In the genomic region with DNA sequence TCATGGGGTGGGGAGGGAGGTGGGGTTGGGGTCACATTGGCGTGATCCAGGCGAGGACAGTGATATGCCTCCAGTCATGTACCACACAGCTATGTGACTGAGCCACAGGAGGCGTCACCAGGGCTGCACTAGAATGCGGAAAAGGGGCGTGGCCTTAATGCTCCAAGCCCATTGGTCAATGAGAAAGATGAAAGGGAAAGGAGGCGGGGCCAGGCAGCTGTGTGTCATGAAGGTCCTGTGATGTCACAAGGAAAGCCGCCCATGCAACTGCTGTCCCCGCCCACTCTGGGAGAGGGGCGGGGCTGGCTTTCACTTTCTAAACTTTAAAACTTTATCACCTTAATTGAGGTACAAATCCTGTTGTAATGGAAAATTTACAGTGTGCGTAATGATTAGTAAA, we compare ENCODE assay signal across 7 cellular contexts.
DNase-seq lines count a peak whose midpoint lies in the region; TF ChIP-seq lines count a peak whose summit lies in the region.
"Not testable (repeated sequence)": the region's sequence is repeated elsewhere in the genome, so short reads cannot be mapped to it uniquely, and the experiment has no call there.

No MANE protein-coding gene starts in this region.

- not testable (repeated sequence) for H3K4me3 ChIP-seq in GM12865 (ENCODE audit: low read depth, low read length); MM.1S (ENCODE audit: low read length); SJCRH30; mesendoderm (ENCODE audit: low read length)

- not testable (repeated sequence) for H2BK120ac ChIP-seq in mesendoderm (ENCODE audit: low read depth, low read length)

- not testable (repeated sequence) for H3K9me3 ChIP-seq in MM.1S (replicated peaks; ENCODE audit: insufficient read depth, low read length); SJCRH30 (replicated peaks)

- H3F3A ChIP-seq in MM.1S (ENCODE audit: insufficient read depth, low read length), result not testable (repeated sequence)

- H2BK15ac ChIP-seq in mesendoderm (replicated peaks; ENCODE audit: low read depth), result not testable (repeated sequence)

- H3K79me2 ChIP-seq in MM.1S (ENCODE audit: low read length); mesendoderm (ENCODE audit: control insufficient read depth, insufficient read depth, low read length): not testable (repeated sequence)

- CTCF ChIA-PET in activated naive CD4-positive, alpha-beta T cell treated with anti-CD3 and anti-CD28 coated beads, Interleukin-2, amount 10 ng/mL, durations not matched to agents 7 days and 5 days (lab: Charles Lee), result not testable (repeated sequence)

- H2BK5ac ChIP-seq in mesendoderm (ENCODE audit: low read length), result not testable (repeated sequence)

- not testable (repeated sequence) for H3K9ac ChIP-seq in MM.1S (ENCODE audit: low read length); mesendoderm (ENCODE audit: low read length)

- H3K4me1 ChIP-seq in MM.1S (ENCODE audit: low read length), result peaks cover 19% of the 10 kb centered on the region
- H3K4me1 ChIP-seq in SJCRH30; mesendoderm (ENCODE audit: control insufficient read depth, low read depth, low read length): not testable (repeated sequence)

- H3K79me1 ChIP-seq in mesendoderm (ENCODE audit: low read length), result not testable (repeated sequence)

- not testable (repeated sequence) for H4K20me1 ChIP-seq in MM.1S (ENCODE audit: insufficient read depth, low read length)

- not testable (repeated sequence) for H3K27me3 Mint-ChIP-seq in activated naive CD4-positive, alpha-beta T cell treated with anti-CD3 and anti-CD28 coated beads, Interleukin-2, amount 10 ng/mL, durations not matched to agents 7 days and 5 days

- not testable (repeated sequence) for H3K27ac Mint-ChIP-seq in activated naive CD4-positive, alpha-beta T cell treated with anti-CD3 and anti-CD28 coated beads, Interleukin-2, amount 10 ng/mL, durations not matched to agents 7 days and 5 days

- WGBS in mesendoderm (ENCODE audit: extremely low coverage, insufficient coverage, low lambda C conversion rate), result no CpG with 5 or more reads among the region's 10 CpGs

- not testable (repeated sequence) for H4K5ac ChIP-seq in mesendoderm (ENCODE audit: low read length)

- not testable (repeated sequence) for H3K9me2 ChIP-seq in MM.1S (replicated peaks; ENCODE audit: insufficient read depth, low read length)

- H3K56ac ChIP-seq in mesendoderm (ENCODE audit: low read length), result not testable (repeated sequence)

- not testable (repeated sequence) for H3K36me3 ChIP-seq in MM.1S (replicated peaks; ENCODE audit: insufficient read depth, low read length); SJCRH30; mesendoderm (ENCODE audit: control insufficient read depth, insufficient read depth, low read length)

- H2AK5ac ChIP-seq in mesendoderm (ENCODE audit: low read length), result not testable (repeated sequence)

- H4K8ac ChIP-seq in mesendoderm (ENCODE audit: low read depth, low read length), result not testable (repeated sequence)

- not testable (repeated sequence) for TF ChIP-seq CTCF in GM12865 (IDR thresholded peaks at IDR 0.05; ENCODE audit: insufficient read depth, low read depth, low read length, missing control alignments); MM.1S (IDR thresholded peaks at IDR 0.05; ENCODE audit: low read length)

- H3K36me3 Mint-ChIP-seq in activated naive CD4-positive, alpha-beta T cell treated with anti-CD3 and anti-CD28 coated beads, Interleukin-2, amount 10 ng/mL, durations not matched to agents 7 days and 5 days, result not testable (repeated sequence)

- not testable (repeated sequence) for H3K4me2 ChIP-seq in MM.1S (ENCODE audit: low read depth, low read length); mesendoderm (ENCODE audit: low read length)

- peak; percentile 7 for DNase-seq in GM12865 (ENCODE audit: low read depth)
- not testable (repeated sequence) for DNase-seq in MM.1S
- peak; percentile 10 to 15 for DNase-seq in SJCRH30
- DNase-seq in activated CD4-positive, alpha-beta T cell treated with anti-CD3 and anti-CD28 coated beads for 48 hours, result peak; percentile 44
- DNase-seq in activated naive CD4-positive, alpha-beta T cell treated with anti-CD3 and anti-CD28 coated beads, Interleukin-2, amount 10 ng/mL, durations not matched to agents 7 days and 5 days, result peak; percentile 21
- peak; percentile 64 for DNase-seq in mesendoderm
- peak; percentile 7 for DNase-seq in stimulated activated CD4-positive, alpha-beta T cell treated with anti-CD3 and anti-CD28 coated beads, Interleukin-2, amount 100 ng/mL, for 4 hours (ENCODE audit: low read depth)

- H3K23ac ChIP-seq in mesendoderm (ENCODE audit: low read length), result not testable (repeated sequence)

- not testable (repeated sequence) for H3K4ac ChIP-seq in mesendoderm (ENCODE audit: low read depth, low read length)

- H3K18ac ChIP-seq in mesendoderm (ENCODE audit: low read length), result not testable (repeated sequence)

- not testable (repeated sequence) for H3K27me3 ChIP-seq in MM.1S (replicated peaks; ENCODE audit: insufficient read depth, low read length); SJCRH30; mesendoderm (ENCODE audit: insufficient read depth, low read length, poor library complexity)

- not testable (repeated sequence) for H3K4me1 Mint-ChIP-seq in activated naive CD4-positive, alpha-beta T cell treated with anti-CD3 and anti-CD28 coated beads, Interleukin-2, amount 10 ng/mL, durations not matched to agents 7 days and 5 days

- not testable (repeated sequence) for H3K4me3 Mint-ChIP-seq in activated naive CD4-positive, alpha-beta T cell treated with anti-CD3 and anti-CD28 coated beads, Interleukin-2, amount 10 ng/mL, durations not matched to agents 7 days and 5 days

- not testable (repeated sequence) for H3K9me3 Mint-ChIP-seq in activated naive CD4-positive, alpha-beta T cell treated with anti-CD3 and anti-CD28 coated beads, Interleukin-2, amount 10 ng/mL, durations not matched to agents 7 days and 5 days

- H2AFZ ChIP-seq in MM.1S (ENCODE audit: low read length), result not testable (repeated sequence)

- H3K27ac ChIP-seq in MM.1S (ENCODE audit: low read length), result peak overlapping the region; percentile 95; the same call in 1 of the 2 replicates
- not testable (repeated sequence) for H3K27ac ChIP-seq in SJCRH30; mesendoderm (ENCODE audit: low read depth, low read length)
